23 cellular contexts compared by ENCODE assay signal in the genomic region with DNA sequence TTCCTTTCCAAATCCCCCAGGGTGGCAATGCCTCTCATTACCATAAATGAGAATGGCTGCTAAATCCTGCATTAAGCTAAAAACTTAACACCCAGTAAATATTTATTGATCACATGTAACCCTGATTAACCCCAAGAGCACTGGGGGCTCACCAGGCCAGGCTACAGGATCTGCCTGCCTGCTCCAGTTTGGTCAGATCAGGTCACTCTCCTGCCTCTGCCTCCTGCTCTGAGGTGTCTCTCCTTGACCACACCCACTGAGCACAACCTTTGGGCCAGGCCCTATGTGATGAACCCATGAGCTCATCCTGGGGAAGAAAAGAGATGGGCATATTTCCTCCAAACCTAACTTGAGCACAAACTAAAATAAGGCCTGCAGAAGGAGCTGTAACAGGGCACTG.
"Had no signal": no experiment of that assay in that cellular context is flagged by ENCODE, and none has a peak within 500 bp of the region (broad histone marks: within the 10 kb centered on the region; RNA-seq: fewer than 3 reads in every experiment).

No MANE protein-coding gene starts in this region.

- H3K36me3 ChIP-seq: SJSA1 had no signal

- H3K9ac ChIP-seq: KMS-11, SK-N-SH had no signal

- H3K36me3 Mint-ChIP-seq: IgD-negative memory B cell had no signal

- H3K9me3 ChIP-seq: SJSA1, SK-N-SH had no signal

- H3K4me3 ChIP-seq: K562, SJSA1 had no signal

- H3K27ac Mint-ChIP-seq: IgD-negative memory B cell had no signal

- ATAC-seq: K562 had no signal

- DNase-seq: Kasumi-1, MV-4-11, NCI-H1048, NCI-H1105, NCI-H1417 treated with DMSO at 0.1 percent for 48 hours, NCI-H146, NCI-H1694 treated with DMSO at 0.1 percent for 48 hours, NCI-H1930, NCI-H2081, NCI-H2107, NCI-H2227 treated with DMSO at 0.1 percent for 48 hours, NCI-H526 treated with DMSO at 0.1 percent for 48 hours, NCI-H748 treated with DMSO at 0.1 percent for 48 hours, Right ventricle myocardium superior, RPMI8226, SIG-M5, SK-N-SH, SW 1271 had no signal

- H3K27ac ChIP-seq: HL-60, KMS-11, SJSA1 had no signal

- H3K4me1 Mint-ChIP-seq: IgD-negative memory B cell had no signal

- H3K4me3 Mint-ChIP-seq: IgD-negative memory B cell had no signal
